ENCODE assay signal across 19 cellular contexts in the genomic region with DNA sequence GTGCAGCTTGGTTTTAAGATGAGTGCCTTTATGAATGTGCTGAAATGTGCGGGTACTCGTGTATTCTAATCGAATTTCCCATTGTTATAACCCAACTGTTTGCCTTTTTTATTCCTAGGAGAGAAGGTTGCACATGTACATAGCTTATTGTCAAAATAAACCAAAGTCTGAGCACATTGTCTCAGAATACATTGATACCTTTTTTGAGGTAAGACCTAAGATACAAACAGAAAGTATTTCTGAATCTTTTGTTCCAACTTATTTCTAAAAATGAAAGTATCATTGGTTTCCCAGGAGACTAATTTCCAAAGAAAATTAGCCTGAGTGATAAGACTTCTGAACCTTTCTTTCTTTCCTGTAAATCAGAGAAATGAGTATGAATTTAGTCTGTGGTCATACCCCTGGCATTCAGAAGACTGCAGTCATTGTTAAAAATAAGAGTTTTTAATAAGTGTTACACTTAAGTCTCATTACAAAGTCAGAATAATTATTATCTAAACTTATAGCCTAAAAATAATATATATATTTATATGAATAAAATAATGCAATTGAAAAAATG.
DNase-seq lines count a peak whose midpoint lies in the region; ATAC-seq and TF ChIP-seq lines count a peak whose summit lies in the region.
"Had no signal": no experiment of that assay in that cellular context is flagged by ENCODE, and none has a peak within 500 bp of the region (broad histone marks: within the 10 kb centered on the region; RNA-seq: fewer than 3 reads in every experiment).

No MANE protein-coding gene starts in this region.

- TF ChIP-seq CTCF in HFFc6 (IDR thresholded peaks at IDR 0.05) (no peak), endothelial cell (IDR thresholded peaks at IDR 0.05; ENCODE audit: unreplicated experiment) (no peak), dorsolateral prefrontal cortex (IDR thresholded peaks at IDR 0.05 in 54 of 56, conservative IDR thresholded peaks at IDR 0.05 in 2 of 56; ENCODE audit: low read depth in 1 of 56, partially characterized antibody in 56 of 56) (no peak)

- H3K9me3 Mint-ChIP-seq in activated T-cell treated with anti-CD3 and anti-CD28 coated beads, Interleukin-2, amount 50 U/mL, for 24 hours: no peaks in the 10 kb centered on the region
- H3K9me3 Mint-ChIP-seq in HFFc6: no peaks in the 10 kb centered on the region; the same call in 1 of the 2 replicates
- no peaks in the 10 kb centered on the region for H3K9me3 Mint-ChIP-seq in endothelial cell (ENCODE audit: unreplicated experiment)
- H3K9me3 Mint-ChIP-seq in stimulated activated effector memory CD8-positive, alpha-beta T cell treated with anti-CD3 and anti-CD28 coated beads, Interleukin-12 subunit alpha, Interleukin-12 subunit beta, amount 100 ng/mL, for 72 hours: no peaks in the 10 kb centered on the region

- DNase-seq in activated T-cell treated with anti-CD3 and anti-CD28 coated beads, Interleukin-2, amount 50 U/mL, for 24 hours: no peak
- DNase-seq in activated T-cell treated with anti-CD3 and anti-CD28 coated beads for 4 hours: no peak
- DNase-seq in HFFc6: no peak
- DNase-seq in endothelial cell (ENCODE audit: low spot score): no peak
- no peak for DNase-seq in stimulated activated effector memory CD8-positive, alpha-beta T cell treated with anti-CD3 and anti-CD28 coated beads, Interleukin-12 subunit alpha, Interleukin-12 subunit beta, amount 100 ng/mL, for 72 hours (ENCODE audit: low spot score in 2 of 2)
- no peak for DNase-seq in dorsolateral prefrontal cortex
- DNase-seq: BE2C, EL, GF-D8, MG63, NCI-H1417, NCI-H1694 treated with DMSO at 0.1 percent for 48 hours, NCI-H2081 treated with DMSO at 0.1 percent for 48 hours, NCI-H2171 treated with DMSO at 0.1 percent for 48 hours, NCI-H524 treated with DMSO at 0.1 percent for 48 hours, OCI-M1, SJCRH30 had no signal

- peak overlapping the region; percentile 76 for H3K27ac Mint-ChIP-seq in activated T-cell treated with anti-CD3 and anti-CD28 coated beads, Interleukin-2, amount 50 U/mL, for 24 hours
- H3K27ac Mint-ChIP-seq in HFFc6 (peak overlapping the region; percentile 43; the same call in 1 of the 2 replicates), endothelial cell (ENCODE audit: unreplicated experiment) (no peak overlapping the region)
- H3K27ac Mint-ChIP-seq in stimulated activated effector memory CD8-positive, alpha-beta T cell treated with anti-CD3 and anti-CD28 coated beads, Interleukin-12 subunit alpha, Interleukin-12 subunit beta, amount 100 ng/mL, for 72 hours: no peak overlapping the region

- no peaks in the 10 kb centered on the region for H3K27me3 ChIP-seq in dorsolateral prefrontal cortex
- H3K27me3 ChIP-seq: BE2C, MG63, SJCRH30 had no signal

- H3K4me3 Mint-ChIP-seq in activated T-cell treated with anti-CD3 and anti-CD28 coated beads, Interleukin-2, amount 50 U/mL, for 24 hours: no peak overlapping the region
- H3K4me3 Mint-ChIP-seq in HFFc6: no peak overlapping the region; the same call in 1 of the 2 replicates
- H3K4me3 Mint-ChIP-seq in endothelial cell (ENCODE audit: unreplicated experiment): peak overlapping the region; percentile 37
- H3K4me3 Mint-ChIP-seq in stimulated activated effector memory CD8-positive, alpha-beta T cell treated with anti-CD3 and anti-CD28 coated beads, Interleukin-12 subunit alpha, Interleukin-12 subunit beta, amount 100 ng/mL, for 72 hours: no peak overlapping the region

- peaks cover 12% of the 10 kb centered on the region for H3K4me1 Mint-ChIP-seq in activated T-cell treated with anti-CD3 and anti-CD28 coated beads, Interleukin-2, amount 50 U/mL, for 24 hours (ENCODE audit: low read depth)
- peaks cover 35% of the 10 kb centered on the region for H3K4me1 Mint-ChIP-seq in HFFc6 (ENCODE audit: low read depth)
- H3K4me1 Mint-ChIP-seq in endothelial cell (ENCODE audit: unreplicated experiment): peaks cover 6% of the 10 kb centered on the region
- H3K4me1 Mint-ChIP-seq in stimulated activated effector memory CD8-positive, alpha-beta T cell treated with anti-CD3 and anti-CD28 coated beads, Interleukin-12 subunit alpha, Interleukin-12 subunit beta, amount 100 ng/mL, for 72 hours: peaks cover 5% of the 10 kb centered on the region

- ATAC-seq in stimulated activated effector memory CD8-positive, alpha-beta T cell treated with anti-CD3 and anti-CD28 coated beads, Interleukin-12 subunit alpha, Interleukin-12 subunit beta, amount 100 ng/mL, for 72 hours: peak; percentile 66
- ATAC-seq in GM21423 (IDR thresholded peaks at IDR 0.05; ENCODE audit: unreplicated experiment): no peak
- ATAC-seq: HCT116 had no signal

- no peak overlapping the region for H3K4me3 ChIP-seq in dorsolateral prefrontal cortex
- H3K4me3 ChIP-seq: MG63, SJCRH30 had no signal

- no peak overlapping the region for H3K27ac ChIP-seq in dorsolateral prefrontal cortex
- H3K27ac ChIP-seq: SJCRH30 had no signal

- H3K27me3 Mint-ChIP-seq in activated T-cell treated with anti-CD3 and anti-CD28 coated beads, Interleukin-2, amount 50 U/mL, for 24 hours: no peaks in the 10 kb centered on the region
- H3K27me3 Mint-ChIP-seq in HFFc6 (ENCODE audit: insufficient read depth): peaks cover 21% of the 10 kb centered on the region
- peaks cover 6% of the 10 kb centered on the region for H3K27me3 Mint-ChIP-seq in endothelial cell (ENCODE audit: unreplicated experiment)

- intact Hi-C loops in dorsolateral prefrontal cortex (cut with DNase I): no loop called here

- no peaks in the 10 kb centered on the region for H3K36me3 Mint-ChIP-seq in activated T-cell treated with anti-CD3 and anti-CD28 coated beads, Interleukin-2, amount 50 U/mL, for 24 hours (ENCODE audit: low read depth)
- H3K36me3 Mint-ChIP-seq in HFFc6 (ENCODE audit: low read depth) (peaks cover 60% of the 10 kb centered on the region), endothelial cell (ENCODE audit: low read depth, unreplicated experiment) (peaks cover 53% of the 10 kb centered on the region)
- peaks cover 7% of the 10 kb centered on the region for H3K36me3 Mint-ChIP-seq in stimulated activated effector memory CD8-positive, alpha-beta T cell treated with anti-CD3 and anti-CD28 coated beads, Interleukin-12 subunit alpha, Interleukin-12 subunit beta, amount 100 ng/mL, for 72 hours

Comparison
In these comparisons a context has a peak if more than half of its experiments do, and no peak if none do; other contexts are left out.
1. H3K27ac Mint-ChIP-seq: peak in activated T-cell treated with anti-CD3 and anti-CD28 coated beads, Interleukin-2, amount 50 U/mL, for 24 hours (single experiment) and HFFc6 (single experiment); none in endothelial cell (single experiment) and stimulated activated effector memory CD8-positive, alpha-beta T cell treated with anti-CD3 and anti-CD28 coated beads, Interleukin-12 subunit alpha, Interleukin-12 subunit beta, amount 100 ng/mL, for 72 hours (single experiment).